ENCODE assay signal across 19 cellular contexts in genomic region chr14:89531661-89532335, GRCh38.
DNase-seq lines count a peak whose midpoint lies in the region; ATAC-seq, FAIRE-seq and TF ChIP-seq lines count a peak whose summit lies in the region.
"Had no signal": no experiment of that assay in that cellular context is flagged by ENCODE, and none has a peak within 500 bp of the region (broad histone marks: within the 10 kb centered on the region; RNA-seq: fewer than 3 reads in every experiment).

No MANE protein-coding gene starts in this region.

- H3K9ac ChIP-seq in IMR-90 (ENCODE audit: low read depth, low read length) (no peak overlapping the region), H1 (replicated peaks in 1 of 4; ENCODE audit: extremely low read depth in 1 of 4, low read depth in 3 of 4, low read length in 3 of 4) (no peak overlapping the region), trophoblast cell (ENCODE audit: low read length) (no peak overlapping the region)

- no peak overlapping the region for H3K56ac ChIP-seq in IMR-90 (ENCODE audit: extremely low read depth, insufficient read depth, low read length)
- H3K56ac ChIP-seq in H1 (replicated peaks; ENCODE audit: insufficient read length, low read depth, low read length), result no peak overlapping the region

- H2AFZ ChIP-seq in IMR-90 (replicated peaks; ENCODE audit: low read length, poor library complexity) (no peak overlapping the region), H1 (ENCODE audit: low read length) (no peak overlapping the region), trophoblast cell (ENCODE audit: insufficient read depth, low read length, poor library complexity) (no peak overlapping the region)

- H2BK15ac ChIP-seq in IMR-90 (ENCODE audit: low read depth, low read length) (no peak overlapping the region), H1 (ENCODE audit: low read length) (no peak overlapping the region)

- intact Hi-C loops in IMR-90 (cut with micrococcal nuclease), result no loop called here

- no peaks in the 10 kb centered on the region for H3K27me3 ChIP-seq in IMR-90 (ENCODE audit: control insufficient read depth, insufficient read depth, low read length)
- H3K27me3 ChIP-seq in H1 (replicated peaks in 1 of 4; ENCODE audit: control insufficient read depth in 3 of 4, extremely low read depth in 1 of 4, insufficient read depth in 3 of 4, low read length in 3 of 4), result no peaks in the 10 kb centered on the region
- no peaks in the 10 kb centered on the region for H3K27me3 ChIP-seq in trophoblast cell (ENCODE audit: insufficient read depth, low read length)
- H3K27me3 ChIP-seq: SJSA1 had no signal

- H2BK120ac ChIP-seq in IMR-90 (ENCODE audit: low read depth, low read length) (no peak overlapping the region), H1 (replicated peaks; ENCODE audit: low read depth, low read length) (no peak overlapping the region), trophoblast cell (ENCODE audit: insufficient read depth, low read length, poor library complexity) (no peak overlapping the region)

- H3K18ac ChIP-seq in IMR-90 (ENCODE audit: low read depth, low read length) (no peak overlapping the region), H1 (ENCODE audit: extremely low read depth, low read length) (no peak overlapping the region), trophoblast cell (ENCODE audit: low read length) (no peak overlapping the region)

- H3K36me3 ChIP-seq in IMR-90 (ENCODE audit: control insufficient read depth, insufficient read depth, low read length), result no peaks in the 10 kb centered on the region
- H3K36me3 ChIP-seq in H1 (ENCODE audit: control insufficient read depth in 2 of 4, insufficient read depth in 4 of 4, low read length in 3 of 4), result 0 out of 8 replicates have a peak, but pooled peaks cover 0 to 5% (median 0%) of the 10 kb centered on the region in 4 experiments
- H3K36me3 ChIP-seq in trophoblast cell (ENCODE audit: control insufficient read depth in 1 of 2, insufficient read depth in 2 of 2, low read length in 2 of 2), result peaks cover 0 to 2% of the 10 kb centered on the region in 2 experiments
- H3K36me3 ChIP-seq: SJSA1 had no signal

- peaks cover 19 to 41% of the 10 kb centered on the region in 2 experiments for H3K79me1 ChIP-seq in IMR-90 (ENCODE audit: low read depth in 1 of 2, low read length in 2 of 2)
- H3K79me1 ChIP-seq in H1 (ENCODE audit: low read depth, low read length), result no peaks in the 10 kb centered on the region; the same call in 1 of the 2 replicates
- H3K79me1 ChIP-seq in trophoblast cell (ENCODE audit: low read length), result peaks cover 2% of the 10 kb centered on the region

- H4K91ac ChIP-seq in IMR-90 (ENCODE audit: insufficient read depth, low read depth, low read length), result no peak overlapping the region
- H4K91ac ChIP-seq in H1 (replicated peaks; ENCODE audit: insufficient read length, low read length), result no peak overlapping the region
- no peak overlapping the region for H4K91ac ChIP-seq in trophoblast cell (ENCODE audit: low read depth, low read length)

- 94% methylated on average over 2 of the region's 9 CpGs; no CpG with 5 or more reads in 1 of the 2 experiments for WGBS in IMR-90 (ENCODE audit: extremely low coverage in 2 of 2, insufficient read length in 1 of 2), 2 experiments
- 90% methylated on average over 9 of the region's 9 CpGs; no CpG with 5 or more reads in 1 of the 2 experiments for WGBS in H1 (ENCODE audit: extremely low coverage in 1 of 2, insufficient coverage in 1 of 2, insufficient read length in 1 of 2, insufficient replicate concordance in 2 of 2, low coverage in 1 of 2, low lambda C conversion rate in 2 of 2, missing lambda C conversion rate in 1 of 2), 2 experiments
- no CpG with 5 or more reads among the region's 9 CpGs for WGBS in trophoblast cell (ENCODE audit: extremely low coverage, insufficient coverage, insufficient read length)

- no peak for TF ChIP-seq EP300 in H1 (IDR thresholded peaks at IDR 0.05; ENCODE audit: borderline replicate concordance in 1 of 2, low read depth in 2 of 2, low read length in 2 of 2)

- H4K20me1 ChIP-seq in IMR-90 (ENCODE audit: insufficient read depth, low read length) (no peaks in the 10 kb centered on the region; the same call in 1 of the 2 replicates), H1 (replicated peaks in 1 of 2; ENCODE audit: control insufficient read depth in 1 of 2, insufficient read depth in 2 of 2, low read length in 2 of 2) (peaks cover 0 to 2% of the 10 kb centered on the region in 2 experiments)

- in situ Hi-C loops in IMR-90 (cut with MboI; ENCODE audit: low sequenced_read_pairs), result no loop called here

- H4K12ac ChIP-seq in trophoblast cell (ENCODE audit: low read depth, low read length), result no peak overlapping the region

- no peak overlapping the region for H2BK5ac ChIP-seq in IMR-90 (ENCODE audit: low read depth, low read length, poor library complexity, severe bottlenecking)
- no peak overlapping the region for H2BK5ac ChIP-seq in H1 (ENCODE audit: low read depth, low read length)
- no peak overlapping the region for H2BK5ac ChIP-seq in trophoblast cell (ENCODE audit: low read depth, low read length, poor library complexity)

- H3K4me3 ChIP-seq in IMR-90 (ENCODE audit: insufficient read depth, low read depth, low read length), result no peak overlapping the region
- H3K4me3 ChIP-seq in H1 (ENCODE audit: extremely low read depth in 1 of 4, insufficient read depth in 2 of 4, low read depth in 3 of 4, low read length in 4 of 4), result no peak overlapping the region
- no peak overlapping the region for H3K4me3 ChIP-seq in trophoblast cell (ENCODE audit: low read depth, low read length)
- H3K4me3 ChIP-seq: SJSA1 had no signal

- H2BK20ac ChIP-seq in IMR-90 (ENCODE audit: low read depth, low read length) (no peak overlapping the region), H1 (ENCODE audit: low read length) (no peak overlapping the region)

- no peak overlapping the region for H2BK12ac ChIP-seq in H1 (ENCODE audit: low read depth, low read length)
- no peak overlapping the region for H2BK12ac ChIP-seq in trophoblast cell (ENCODE audit: low read length)

- H3K23ac ChIP-seq in IMR-90 (ENCODE audit: low read depth, low read length) (no peak overlapping the region), H1 (ENCODE audit: insufficient read length) (no peak overlapping the region), trophoblast cell (ENCODE audit: low read length) (no peak overlapping the region)

- TF ChIP-seq CTCF in IMR-90 (conservative IDR thresholded peaks at IDR 0.05; ENCODE audit: low read depth, low read length) (no peak), H1 (IDR thresholded peaks at IDR 0.05; ENCODE audit: control extremely low read depth in 1 of 3, insufficient read depth in 1 of 3, low read depth in 1 of 3, low read length in 3 of 3) (no peak)

- peaks cover 0 to 71% of the 10 kb centered on the region in 2 experiments; a peak in 3 of 4 replicates for H3K79me2 ChIP-seq in H1 (ENCODE audit: control insufficient read depth in 1 of 2, insufficient read depth in 2 of 2, low read length in 2 of 2)
- no peaks in the 10 kb centered on the region for H3K79me2 ChIP-seq in trophoblast cell (ENCODE audit: control insufficient read depth, insufficient read depth, low read length, poor library complexity)

- BruUV-seq in IMR-90 (replicated peaks; lab: Mats Ljungman, UMichigan), result no TSS peak

- peaks cover 5% of the 10 kb centered on the region for H3K9me1 ChIP-seq in IMR-90 (ENCODE audit: insufficient read depth, low read length)

- H3K4ac ChIP-seq in IMR-90 (ENCODE audit: low read depth, low read length) (no peak overlapping the region), H1 (replicated peaks; ENCODE audit: insufficient read length, low read depth, low read length) (no peak overlapping the region), trophoblast cell (ENCODE audit: low read depth, low read length) (no peak overlapping the region)

- POLR2A ChIA-PET in IMR-90 (lab: Charles Lee; ENCODE audit: unreplicated experiment), result no interaction called here
- POLR2A ChIA-PET in H1 (lab: Charles Lee; ENCODE audit: partially characterized antibody), result no interaction called here

- H3K23me2 ChIP-seq in H1 (ENCODE audit: low read depth, low read length), result no peaks in the 10 kb centered on the region

- H3K4me1 ChIP-seq in IMR-90 (ENCODE audit: control insufficient read depth, insufficient read depth, low read length), result peaks cover 11% of the 10 kb centered on the region
- peaks cover 0 to 5% (median 4%) of the 10 kb centered on the region in 4 experiments; a peak in 3 of 7 replicates for H3K4me1 ChIP-seq in H1 (replicated peaks in 1 of 4; ENCODE audit: control insufficient read depth in 3 of 4, insufficient read depth in 4 of 4, low read length in 3 of 4)
- peaks cover 0 to 4% of the 10 kb centered on the region in 2 experiments for H3K4me1 ChIP-seq in trophoblast cell (ENCODE audit: control insufficient read depth in 1 of 2, insufficient read depth in 2 of 2, low read length in 2 of 2)

- TF ChIP-seq RAD21 in IMR-90 (IDR thresholded peaks at IDR 0.05; ENCODE audit: low read length), result no peak
- no peak for TF ChIP-seq RAD21 in H1 (IDR thresholded peaks at IDR 0.05 in 1 of 2, conservative IDR thresholded peaks at IDR 0.05 in 1 of 2; ENCODE audit: low read depth in 2 of 2, low read length in 2 of 2)

- dilution Hi-C loops in IMR-90 (cut with HindIII; ENCODE audit: low sequenced_read_pairs, unreplicated experiment), result no loop called here

- no peak for FAIRE-seq in H1 (lab: Jason Lieb, UNC)
- FAIRE-seq: GM12892, H54 had no signal

- no peak overlapping the region for H3K4me2 ChIP-seq in IMR-90 (ENCODE audit: low read depth, low read length)
- H3K4me2 ChIP-seq in H1 (ENCODE audit: insufficient read depth in 1 of 2, low read depth in 2 of 2, low read length in 2 of 2), result no peak overlapping the region; a peak in 1 of 4 replicates
- H3K4me2 ChIP-seq in trophoblast cell (ENCODE audit: low read length), result no peak overlapping the region

- CTCF ChIA-PET in IMR-90 (lab: Yijun Ruan, JAX) (interaction anchor here (0.5 kb wide), 1 partner anchor 380 kb away, joined by 3 read pairs; no protein-coding TSS in a partner anchor), H1 (lab: Charles Lee; ENCODE audit: partially characterized antibody) (no interaction called here)

- no peak overlapping the region for H3K14ac ChIP-seq in IMR-90 (replicated peaks; ENCODE audit: low read depth, low read length)
- H3K14ac ChIP-seq in H1 (ENCODE audit: insufficient read length), result no peak overlapping the region
- no peak overlapping the region for H3K14ac ChIP-seq in trophoblast cell (ENCODE audit: low read length)

- no peaks in the 10 kb centered on the region for H3K9me3 ChIP-seq in IMR-90 (ENCODE audit: control insufficient read depth, insufficient read depth, low read length)
- H3K9me3 ChIP-seq in H1 (ENCODE audit: insufficient read depth in 2 of 2, low read depth in 1 of 2, low read length in 1 of 2), result no peaks in the 10 kb centered on the region; a peak in 1 of 4 replicates
- no peaks in the 10 kb centered on the region for H3K9me3 ChIP-seq in trophoblast cell (ENCODE audit: insufficient read depth, low read depth, low read length)
- H3K9me3 ChIP-seq: SJSA1 had no signal

- H3K27ac ChIP-seq in IMR-90 (ENCODE audit: insufficient read depth, low read length) (no peak overlapping the region), H1 (ENCODE audit: low read depth, low read length) (no peak overlapping the region), trophoblast cell (ENCODE audit: low read depth, low read length) (no peak overlapping the region)
- H3K27ac ChIP-seq: 22Rv1, SJSA1 had no signal

- H2AK9ac ChIP-seq in IMR-90 (replicated peaks; ENCODE audit: low read depth, low read length, poor library complexity), result peak overlapping the region; percentile 1

- H4K5ac ChIP-seq in IMR-90 (ENCODE audit: low read depth, low read length) (no peak overlapping the region), H1 (ENCODE audit: insufficient read length, low read depth, low read length) (no peak overlapping the region)

- DNase-seq in DMS 273 (lab: John Stamatoyannopoulos, UW; ENCODE audit: unreplicated experiment) (peak; percentile 31), DMS 273 treated with DMSO at 0.1 percent for 48 hours (lab: John Stamatoyannopoulos, UW) (no peak), IMR-90 (no peak), H1 (ENCODE audit: low read depth in 1 of 2, low spot score in 2 of 2) (peak in 1 of 2 experiments; percentile 35), trophoblast cell (peak; percentile 89 to 95), NCI-H1436 treated with DMSO at 0.1 percent for 48 hours (lab: John Stamatoyannopoulos, UW) (no peak)
- no peak for DNase-seq in stimulated activated CD4-positive, alpha-beta T cell treated with anti-CD3 and anti-CD28 coated beads, Interleukin-4, amount 100 ng/mL, for 24 hours
- no peak for DNase-seq in stimulated activated naive CD4-positive, alpha-beta T cell treated with Interleukin-2 at 50 U/mL for 16 hours (lab: John Stamatoyannopoulos, UW)
- DNase-seq: CD8-positive, alpha-beta memory T cell; Kasumi-1; NCI-H1417; NCI-H2029; NCI-H2171; NCI-H446 treated with DMSO at 0.1 percent for 48 hours; NCI-H82 had no signal

- no peak for TF ChIP-seq POLR2A in IMR-90 (IDR thresholded peaks at IDR 0.05; ENCODE audit: low read depth, low read length)
- no peak for TF ChIP-seq POLR2A in H1 (IDR thresholded peaks at IDR 0.05; ENCODE audit: control extremely low read depth in 1 of 2, low read depth in 2 of 2, low read length in 2 of 2)

- H2AK5ac ChIP-seq in IMR-90 (ENCODE audit: low read depth, low read length), result no peak overlapping the region
- H2AK5ac ChIP-seq in H1 (ENCODE audit: low read depth, low read length), result 0 out of 2 replicates have a peak overlapping the region, but pooled peaks have one; percentile 9
- no peak overlapping the region for H2AK5ac ChIP-seq in trophoblast cell (ENCODE audit: low read length)

- ATAC-seq in IMR-90 (ENCODE audit: low read depth), result no peak

- H4K8ac ChIP-seq in IMR-90 (ENCODE audit: low read depth in 2 of 2, low read length in 2 of 2) (no peak overlapping the region; a peak in 1 of 4 replicates), H1 (ENCODE audit: extremely low read depth, insufficient read depth, low read length) (no peak overlapping the region; the same call in 1 of the 2 replicates), trophoblast cell (ENCODE audit: low read depth, low read length) (no peak overlapping the region)

Comparison
In these comparisons a context has a peak if more than half of its experiments do, and no peak if none do; other contexts are left out.
1. DNase-seq: peak in DMS 273 (single experiment) and trophoblast cell (2 of 2); none in DMS 273 treated with DMSO at 0.1 percent for 48 hours (single experiment), IMR-90 (single experiment), NCI-H1436 treated with DMSO at 0.1 percent for 48 hours (single experiment), stimulated activated CD4-positive, alpha-beta T cell treated with anti-CD3 and anti-CD28 coated beads, Interleukin-4, amount 100 ng/mL, for 24 hours (single experiment) and stimulated activated naive CD4-positive, alpha-beta T cell treated with Interleukin-2 at 50 U/mL for 16 hours (single experiment).